In the genomic region with DNA sequence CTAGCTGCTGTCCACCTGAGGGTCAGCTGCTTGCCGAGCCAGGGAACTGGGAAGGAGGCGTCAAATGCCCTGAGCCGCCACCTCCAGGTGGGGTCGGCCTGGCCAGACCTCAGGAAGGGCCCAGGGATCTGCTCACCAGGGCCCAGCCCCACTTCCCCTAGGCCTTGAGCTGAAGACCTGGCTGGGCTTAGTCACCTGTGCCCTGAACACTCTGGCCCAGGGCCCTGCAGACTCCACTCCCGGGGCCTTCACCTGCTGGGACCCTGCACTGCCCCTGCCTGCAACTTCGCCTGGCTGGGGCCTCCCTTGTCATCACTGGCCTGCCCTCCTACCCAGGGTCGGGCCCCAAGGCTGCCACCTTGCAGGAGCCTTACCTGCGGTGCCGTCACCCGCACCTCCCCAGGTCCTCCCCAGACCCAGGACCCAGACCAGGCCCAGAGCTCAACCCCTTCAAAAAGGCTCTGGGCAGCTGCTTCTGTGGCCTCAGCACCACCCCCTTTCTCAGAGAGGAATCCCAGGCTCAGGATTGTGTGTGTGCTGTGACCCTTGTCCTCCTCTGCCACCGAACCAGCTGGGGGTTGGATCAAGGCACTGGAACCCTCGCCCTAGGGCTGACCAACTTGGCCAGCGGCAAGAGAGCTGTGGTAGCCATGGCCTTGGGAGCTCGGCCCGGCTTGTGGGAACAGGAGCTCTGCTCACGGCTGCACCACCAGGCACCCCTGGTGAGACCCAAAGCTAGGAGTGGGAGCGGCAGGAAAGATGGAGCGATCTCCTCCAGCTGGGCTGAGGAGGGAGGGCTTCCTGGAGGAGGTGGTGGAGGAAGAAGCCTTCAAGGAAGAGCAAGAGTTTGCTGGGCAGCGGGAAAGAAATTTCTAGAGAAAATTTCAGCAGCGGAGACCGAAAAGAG, we compare ENCODE assay signal across 8 cellular contexts. TPM values are rescaled to one million over a fixed set of nuclear protein-coding genes. Genes with fewer than 3 reads are reported as not detected.
A peak's percentile ranks its signal among the peaks of the same experiment; 100 is the strongest.
DNase-seq lines count a peak whose midpoint lies in the region; ATAC-seq, FAIRE-seq and TF ChIP-seq lines count a peak whose summit lies in the region.

No MANE protein-coding gene starts in this region.

- DNase-seq in activated naive CD4-positive, alpha-beta T cell (lab: John Stamatoyannopoulos, UW) = no peak
- DNase-seq in GM12878 (ENCODE audit: low read depth, low spot score) = no peak
- DNase-seq in mesenchymal stem cell = peak; percentile 23
- DNase-seq in uterus = no peak
- no peak for DNase-seq in EL
- no peak for DNase-seq in NCI-H2227 (lab: John Stamatoyannopoulos, UW; ENCODE audit: unreplicated experiment)
- no peak for DNase-seq in activated effector memory CD4-positive, alpha-beta T cell treated with anti-CD3 and anti-CD28 coated beads, Interleukin-2, amount 50 U/mL, for 16 hours

- no peak for ATAC-seq in GM12878

- peaks cover 14% of the 10 kb centered on the region for H3K4me1 ChIP-seq in GM12878 (ENCODE audit: control insufficient read depth, insufficient read depth, low read length)
- H3K4me1 ChIP-seq in mesenchymal stem cell (ENCODE audit: control insufficient read depth, insufficient read depth, low read depth, low read length) = peaks cover 36% of the 10 kb centered on the region
- peaks cover 0 to 17% of the 10 kb centered on the region in 2 donors for H3K4me1 ChIP-seq in uterus

- H3K18ac ChIP-seq in mesenchymal stem cell (ENCODE audit: low read depth in 1 of 2, low read length in 2 of 2) = peak overlapping the region; percentile 84 to 86

- no peak overlapping the region for H2BK12ac ChIP-seq in mesenchymal stem cell (ENCODE audit: low read length in 2 of 2)

- CTCF ChIA-PET in GM12878 (lab: Yijun Ruan, JAX) = interaction anchor here (0.6 to 1.7 kb wide), 7 partner anchors 11 to 196 kb away, joined by 3 to 7 read pairs (median 3); partner anchors contain the start of genes TOR4A and TUBB4B

- peak overlapping the region; percentile 35 for H4K8ac ChIP-seq in mesenchymal stem cell (ENCODE audit: low read length)

- peak overlapping the region; percentile 88 for H3K4me3 Mint-ChIP-seq in activated naive CD4-positive, alpha-beta T cell treated with anti-CD3 and anti-CD28 coated beads, Interleukin-2, amount 50 U/mL, for 24 hours

- H3K27me3 Mint-ChIP-seq in activated naive CD4-positive, alpha-beta T cell treated with anti-CD3 and anti-CD28 coated beads, Interleukin-2, amount 50 U/mL, for 24 hours = no peaks in the 10 kb centered on the region

- 70% methylated on average over 21 of the region's 21 CpGs for WGBS in GM12878 (ENCODE audit: insufficient coverage, insufficient replicate concordance, low lambda C conversion rate, missing lambda C conversion rate)
- WGBS in mesenchymal stem cell = 69% methylated on average over 21 of the region's 21 CpGs

- TF ChIP-seq EP300 in GM12878 (IDR thresholded peaks at IDR 0.05; ENCODE audit: borderline replicate concordance in 1 of 2, control insufficient read depth in 1 of 2, low read depth in 2 of 2, low read length in 2 of 2) = no peak

- no peak overlapping the region for H2AK5ac ChIP-seq in mesenchymal stem cell (ENCODE audit: low read length, severe bottlenecking)

- peaks cover 14% of the 10 kb centered on the region for H3K4me1 Mint-ChIP-seq in activated naive CD4-positive, alpha-beta T cell treated with anti-CD3 and anti-CD28 coated beads, Interleukin-2, amount 50 U/mL, for 24 hours

- TF ChIP-seq POLR2A in GM12878 (IDR thresholded peaks at IDR 0.05; ENCODE audit: low read depth, low read length) (no peak), uterus (IDR thresholded peaks at IDR 0.05) (no peak)

- H3K14ac ChIP-seq in mesenchymal stem cell (ENCODE audit: low read length in 2 of 2) = no peak overlapping the region

- peak overlapping the region; percentile 93 for H3K4me3 ChIP-seq in GM12878
- H3K4me3 ChIP-seq in mesenchymal stem cell (ENCODE audit: insufficient read depth in 1 of 2, low read depth in 1 of 2, low read length in 2 of 2) = peak overlapping the region; percentile 88 to 93
- peak overlapping the region; percentile 81 to 97 for H3K4me3 ChIP-seq in uterus

- H3K36me3 ChIP-seq in GM12878 (ENCODE audit: control insufficient read depth in 2 of 2, insufficient read depth in 2 of 2, low read length in 1 of 2) = peaks cover 2 to 5% of the 10 kb centered on the region in 2 experiments; a peak in 3 of 4 replicates
- H3K36me3 ChIP-seq in mesenchymal stem cell (ENCODE audit: control insufficient read depth in 1 of 2, insufficient read depth in 2 of 2, low read depth in 1 of 2, low read length in 2 of 2) = peaks cover 8 to 26% of the 10 kb centered on the region in 2 experiments
- H3K36me3 ChIP-seq in uterus = no peaks in the 10 kb centered on the region

- H3K4ac ChIP-seq in mesenchymal stem cell (ENCODE audit: low read depth in 1 of 2, low read length in 2 of 2) = peak overlapping the region; percentile 54 to 93

- H3K27ac Mint-ChIP-seq in activated naive CD4-positive, alpha-beta T cell treated with anti-CD3 and anti-CD28 coated beads, Interleukin-2, amount 50 U/mL, for 24 hours = peak overlapping the region; percentile 72

- H3K36me3 Mint-ChIP-seq in activated naive CD4-positive, alpha-beta T cell treated with anti-CD3 and anti-CD28 coated beads, Interleukin-2, amount 50 U/mL, for 24 hours = no peaks in the 10 kb centered on the region

- H3K27ac ChIP-seq in GM12878 (ENCODE audit: control insufficient read depth, insufficient read depth) (no peak overlapping the region), mesenchymal stem cell (ENCODE audit: low read length, poor library complexity, severe bottlenecking) (no peak overlapping the region), uterus (peak overlapping the region in 1 of 2 donors; percentile 71)

- H3K9me3 Mint-ChIP-seq in activated naive CD4-positive, alpha-beta T cell treated with anti-CD3 and anti-CD28 coated beads, Interleukin-2, amount 50 U/mL, for 24 hours = no peaks in the 10 kb centered on the region

- in situ Hi-C loops in GM12878 (cut with MboI) = no loop called here

- H3K79me1 ChIP-seq in mesenchymal stem cell (replicated peaks; ENCODE audit: low read length, poor library complexity, severe bottlenecking) = peaks cover 11% of the 10 kb centered on the region

- H2BK5ac ChIP-seq in mesenchymal stem cell (ENCODE audit: low read depth, low read length, poor library complexity, severe bottlenecking) = no peak overlapping the region

- peaks cover 18% of the 10 kb centered on the region for H3K79me2 ChIP-seq in GM12878 (ENCODE audit: control insufficient read depth, insufficient read depth, low read length)

- RAD21 ChIA-PET in GM12878 (lab: Charles Lee; ENCODE audit: unreplicated experiment) = interaction anchor here (0.5 to 2.2 kb wide), 7 partner anchors 12 to 164 kb away, joined by 3 to 13 read pairs (median 3); partner anchors contain the start of genes TOR4A and TUBB4B

- intact Hi-C loops in GM12878 (cut with micrococcal nuclease; ENCODE audit: unreplicated experiment) = no loop called here
- intact Hi-C loops in uterus (cut with DNase I; ENCODE audit: low total_unique reads) = no loop called here

- H2BK120ac ChIP-seq in mesenchymal stem cell (ENCODE audit: low read depth, low read length) = peak overlapping the region; percentile 56

- BruUV-seq in GM12878 (replicated peaks; lab: Mats Ljungman, UMichigan) = no TSS peak

- no peak overlapping the region for H2AFZ ChIP-seq in GM12878 (ENCODE audit: control insufficient read depth, low read depth, low read length)
- H2AFZ ChIP-seq in mesenchymal stem cell (ENCODE audit: low read depth, low read length) = no peak overlapping the region

- H3K9me3 ChIP-seq in GM12878 (replicated peaks; ENCODE audit: control insufficient read depth, insufficient read depth, low read length) = no peaks in the 10 kb centered on the region
- H3K9me3 ChIP-seq in mesenchymal stem cell (ENCODE audit: control insufficient read depth, low read length) = no peaks in the 10 kb centered on the region
- no peaks in the 10 kb centered on the region for H3K9me3 ChIP-seq in uterus

- H3K27me3 ChIP-seq in GM12878 (replicated peaks in 1 of 2; ENCODE audit: control insufficient read depth in 2 of 2, insufficient read depth in 2 of 2, low read length in 1 of 2) (no peaks in the 10 kb centered on the region), mesenchymal stem cell (ENCODE audit: control insufficient read depth in 1 of 2, insufficient read depth in 1 of 2, low read length in 2 of 2) (peaks cover 0 to 5% of the 10 kb centered on the region in 2 experiments), uterus (no peaks in the 10 kb centered on the region)

- POLR2A ChIA-PET in GM12878 (lab: Charles Lee) = interaction anchor here (0.8 to 6.2 kb wide), 6 partner anchors 13 to 167 kb away, joined by 3 to 112 read pairs (median 4); partner anchors contain the start of genes MAN1B1 and TUBB4B

- no peak overlapping the region for H4K91ac ChIP-seq in mesenchymal stem cell (ENCODE audit: low read length)

- FAIRE-seq in GM12878 (lab: Jason Lieb, UNC) = no peak

- peak overlapping the region; percentile 99 for H3K4me2 ChIP-seq in GM12878 (ENCODE audit: control insufficient read depth, insufficient read depth)
- peak overlapping the region; percentile 92 for H3K4me2 ChIP-seq in mesenchymal stem cell (ENCODE audit: low read length, poor library complexity, severe bottlenecking)

- H3K23ac ChIP-seq in mesenchymal stem cell (ENCODE audit: low read length in 2 of 2) = peak overlapping the region in 1 of 2 experiments; percentile 75

- no peaks in the 10 kb centered on the region for H4K20me1 ChIP-seq in GM12878 (ENCODE audit: control insufficient read depth, insufficient read depth)

- SMC1A ChIA-PET in GM12878 (lab: Charles Lee; ENCODE audit: uncharacterized antibody, unreplicated experiment) = interaction anchor here (0.9 kb wide), 1 partner anchor 13 kb away, joined by 4 read pairs; the partner anchor contains the start of gene TUBB4B

- H3K9ac ChIP-seq in GM12878 (ENCODE audit: control insufficient read depth, insufficient read depth, low read length) (no peak overlapping the region; the same call in 1 of the 2 replicates), mesenchymal stem cell (ENCODE audit: low read length) (peak overlapping the region; percentile 88)

- no peak overlapping the region for H2BK15ac ChIP-seq in mesenchymal stem cell (ENCODE audit: low read depth, poor library complexity, severe bottlenecking)

- TF ChIP-seq RAD21 in GM12878 (IDR thresholded peaks at IDR 0.05; ENCODE audit: insufficient read depth, low read depth, low read length) = no peak

- TF ChIP-seq CTCF in GM12878 (IDR thresholded peaks at IDR 0.05 in 2 of 3, conservative IDR thresholded peaks at IDR 0.05 in 1 of 3; ENCODE audit: control insufficient read depth in 2 of 3, extremely low read depth in 1 of 3, insufficient read depth in 1 of 3, low read depth in 3 of 3, low read length in 3 of 3) = no peak
- no peak for TF ChIP-seq CTCF in uterus (IDR thresholded peaks at IDR 0.05)

RNA-seq across cellular contexts. Expression of gene NELFB, which starts 1.2 kb away (rescaled TPM):
- total RNA-seq in GM12878 (2013; cell fraction: nucleolus; rRNA removed) = 13.6 and 13.9 TPM in 2 replicates
- 34.0 and 39.3 TPM in 2 replicates for total RNA-seq in GM12878 (2014; rRNA removed)
- total RNA-seq in GM12878 (2014; rRNA removed; fragmentation: Illumina TruSeq; extraction: Trizol) = 14.6 and 16.1 TPM in 2 replicates
- 61.2 and 63.4 TPM in 2 replicates for total RNA-seq in GM12878 (2021)
- polyA plus RNA-seq in GM12878 (2011; ENCODE audit: low read depth) = 12.6 TPM
- 11.9 and 22.6 TPM in 2 replicates for polyA plus RNA-seq in GM12878 (2011; rRNA removed)
- 44.0 and 53.0 TPM in 2 replicates for polyA plus RNA-seq in GM12878 (2011; cell fraction: cytosol; rRNA removed)
- 52.1 and 64.2 TPM in 2 replicates for polyA plus RNA-seq in GM12878 (2011; cell fraction: nucleus; rRNA removed)
- 32.6 and 37.0 TPM in 2 replicates for polyA plus RNA-seq in GM12878 (2012)
- 5.0 and 18.2 TPM in 2 replicates for polyA plus RNA-seq in GM12878 (2014; fragmentation: Illumina TruSeq; extraction: Trizol)
- polyA plus RNA-seq in GM12878 (2014; fragmentation: Nextera tagmentation; extraction: Ambion mirVana) = under 1 TPM; 0.19 to 0.68 TPM
- polyA plus RNA-seq in GM12878 (2014; rRNA removed) = 41.1 and 45.3 TPM in 2 replicates
- polyA plus RNA-seq in GM12878 (2016; fragmentation: Nextera tagmentation; extraction: Ambion mirVana) = 10 to 100 TPM; 40.3 to 42.4 TPM
- polyA minus RNA-seq in GM12878 (2011; rRNA and poly(A)+ RNA removed) = 21.6 and 47.4 TPM in 2 replicates
- polyA minus RNA-seq in GM12878 (2011; cell fraction: cytosol; rRNA and poly(A)+ RNA removed) = 18.4 and 20.5 TPM in 2 replicates
- polyA minus RNA-seq in GM12878 (2011; cell fraction: nucleus; rRNA and poly(A)+ RNA removed) = 7.5 and 13.3 TPM in 2 replicates
- 30.5 TPM for polyA plus RNA-seq in mesenchymal stem cell (2013, experiment 1 of 2)
- polyA plus RNA-seq in mesenchymal stem cell (2013, experiment 2 of 2) = 30.5 TPM
- total RNA-seq in uterus = 10 to 100 TPM; 17.1 to 46.5 (median 43.2) TPM

RNA-seq across cellular contexts. Expression of gene STPG3, which starts 2.9 kb away (rescaled TPM):
- total RNA-seq in GM12878 (2013; cell fraction: nucleolus; rRNA removed) = not detected in 2 replicates
- total RNA-seq in GM12878 (2014; rRNA removed) = not detected in 2 replicates
- not detected in 2 replicates for total RNA-seq in GM12878 (2014; rRNA removed; fragmentation: Illumina TruSeq; extraction: Trizol)
- total RNA-seq in GM12878 (2021) = not detected in 2 replicates
- polyA plus RNA-seq in GM12878 (2011; ENCODE audit: low read depth) = not detected
- not detected in 2 replicates for polyA plus RNA-seq in GM12878 (2011; rRNA removed)
- polyA plus RNA-seq in GM12878 (2011; cell fraction: cytosol; rRNA removed) = not detected in 2 replicates
- polyA plus RNA-seq in GM12878 (2011; cell fraction: nucleus; rRNA removed) = 0.12 TPM in 1 of 2 replicates, not detected in the other
- 0.28 and 0.80 TPM in 2 replicates for polyA plus RNA-seq in GM12878 (2012)
- polyA plus RNA-seq in GM12878 (2014; fragmentation: Illumina TruSeq; extraction: Trizol) = not detected in 2 replicates
- polyA plus RNA-seq in GM12878 (2014; fragmentation: Nextera tagmentation; extraction: Ambion mirVana) = not detected
- polyA plus RNA-seq in GM12878 (2014; rRNA removed) = not detected in 2 replicates
- not detected for polyA plus RNA-seq in GM12878 (2016; fragmentation: Nextera tagmentation; extraction: Ambion mirVana)
- polyA minus RNA-seq in GM12878 (2011; rRNA and poly(A)+ RNA removed) = not detected in 2 replicates
- polyA minus RNA-seq in GM12878 (2011; cell fraction: cytosol; rRNA and poly(A)+ RNA removed) = not detected in 2 replicates
- polyA minus RNA-seq in GM12878 (2011; cell fraction: nucleus; rRNA and poly(A)+ RNA removed) = not detected in 2 replicates
- polyA plus RNA-seq in mesenchymal stem cell (2013, experiment 1 of 2) = not detected
- polyA plus RNA-seq in mesenchymal stem cell (2013, experiment 2 of 2) = not detected
- not detected for total RNA-seq in uterus

RNA-seq across cellular contexts. Expression of gene TUBB4B, which starts 12.9 kb away (rescaled TPM):
- total RNA-seq in GM12878 (2013; cell fraction: nucleolus; rRNA removed) = 45.3 and 50.1 TPM in 2 replicates
- total RNA-seq in GM12878 (2014; rRNA removed) (203 and 255 TPM in 2 replicates), GM12878 (2014; rRNA removed; fragmentation: Illumina TruSeq; extraction: Trizol) (168 and 187 TPM in 2 replicates), GM12878 (2021) (348 and 365 TPM in 2 replicates), uterus (100 to 1,000 TPM in 3 of 4 donors, 10 to 100 TPM in 1; 91.5 to 174 (median 139) TPM)
- polyA plus RNA-seq in GM12878 (2011; ENCODE audit: low read depth) = 59.8 TPM
- polyA plus RNA-seq in GM12878 (2011; rRNA removed) (65.9 and 204 TPM in 2 replicates), GM12878 (2014; fragmentation: Illumina TruSeq; extraction: Trizol) (122 and 254 TPM in 2 replicates), GM12878 (2014; fragmentation: Nextera tagmentation; extraction: Ambion mirVana) (10 to 100 TPM; 23.0 to 63.2 TPM), GM12878 (2014; rRNA removed) (403 and 485 TPM in 2 replicates), GM12878 (2016; fragmentation: Nextera tagmentation; extraction: Ambion mirVana) (100 to 1,000 TPM; 521 to 532 TPM)
- polyA plus RNA-seq in GM12878 (2011; cell fraction: cytosol; rRNA removed) = 277 and 441 TPM in 2 replicates
- 263 and 420 TPM in 2 replicates for polyA plus RNA-seq in GM12878 (2011; cell fraction: nucleus; rRNA removed)
- polyA plus RNA-seq in GM12878 (2012) = 147 and 170 TPM in 2 replicates
- 156 and 212 TPM in 2 replicates for polyA minus RNA-seq in GM12878 (2011; rRNA and poly(A)+ RNA removed)
- 91.5 and 119 TPM in 2 replicates for polyA minus RNA-seq in GM12878 (2011; cell fraction: cytosol; rRNA and poly(A)+ RNA removed)
- 95.1 and 128 TPM in 2 replicates for polyA minus RNA-seq in GM12878 (2011; cell fraction: nucleus; rRNA and poly(A)+ RNA removed)
- 181 TPM for polyA plus RNA-seq in mesenchymal stem cell (2013, experiment 1 of 2)
- polyA plus RNA-seq in mesenchymal stem cell (2013, experiment 2 of 2) = 181 TPM

RNA-seq across cellular contexts. Expression of gene SLC34A3, which starts 23.3 kb away (rescaled TPM):
- not detected in 2 replicates for total RNA-seq in GM12878 (2013; cell fraction: nucleolus; rRNA removed)
- total RNA-seq in GM12878 (2014; rRNA removed) (not detected in 2 replicates), GM12878 (2014; rRNA removed; fragmentation: Illumina TruSeq; extraction: Trizol) (not detected in 2 replicates), GM12878 (2021) (not detected in 2 replicates), uterus (under 1 TPM in 1 of 4 donors, not detected in 3; 0.48 TPM)
- not detected for polyA plus RNA-seq in GM12878 (2011; ENCODE audit: low read depth)
- polyA plus RNA-seq in GM12878 (2011; rRNA removed) (not detected in 2 replicates), GM12878 (2014; fragmentation: Illumina TruSeq; extraction: Trizol) (not detected in 2 replicates), GM12878 (2014; fragmentation: Nextera tagmentation; extraction: Ambion mirVana) (not detected), GM12878 (2014; rRNA removed) (not detected in 2 replicates), GM12878 (2016; fragmentation: Nextera tagmentation; extraction: Ambion mirVana) (not detected)
- not detected in 2 replicates for polyA plus RNA-seq in GM12878 (2011; cell fraction: cytosol; rRNA removed)
- polyA plus RNA-seq in GM12878 (2011; cell fraction: nucleus; rRNA removed) = 0.09 TPM in 2 replicates
- polyA plus RNA-seq in GM12878 (2012) = not detected in 2 replicates
- not detected in 2 replicates for polyA minus RNA-seq in GM12878 (2011; rRNA and poly(A)+ RNA removed)
- polyA minus RNA-seq in GM12878 (2011; cell fraction: cytosol; rRNA and poly(A)+ RNA removed) = not detected in 2 replicates
- polyA minus RNA-seq in GM12878 (2011; cell fraction: nucleus; rRNA and poly(A)+ RNA removed) = not detected in 2 replicates
- not detected for polyA plus RNA-seq in mesenchymal stem cell (2013, experiment 1 of 2)
- not detected for polyA plus RNA-seq in mesenchymal stem cell (2013, experiment 2 of 2)

RNA-seq across cellular contexts. Expression of gene TOR4A, which starts 23.6 kb away (rescaled TPM):
- total RNA-seq in GM12878 (2013; cell fraction: nucleolus; rRNA removed) = 22.6 and 29.1 TPM in 2 replicates
- total RNA-seq in GM12878 (2014; rRNA removed) (13.8 and 14.6 TPM in 2 replicates), GM12878 (2014; rRNA removed; fragmentation: Illumina TruSeq; extraction: Trizol) (3.9 TPM in 2 replicates), GM12878 (2021) (19.6 and 19.9 TPM in 2 replicates), uterus (10 to 100 TPM in 3 of 4 donors, 1 to 10 TPM in 1; 2.6 to 12.7 (median 11.5) TPM)
- 1.8 TPM for polyA plus RNA-seq in GM12878 (2011; ENCODE audit: low read depth)
- polyA plus RNA-seq in GM12878 (2011; rRNA removed) (2.2 and 4.6 TPM in 2 replicates), GM12878 (2014; fragmentation: Illumina TruSeq; extraction: Trizol) (1.3 and 3.0 TPM in 2 replicates), GM12878 (2014; fragmentation: Nextera tagmentation; extraction: Ambion mirVana) (1 to 10 TPM; 2.2 to 3.4 TPM), GM12878 (2014; rRNA removed) (14.6 and 16.0 TPM in 2 replicates), GM12878 (2016; fragmentation: Nextera tagmentation; extraction: Ambion mirVana) (1 to 10 TPM; 2.0 to 3.0 TPM)
- 8.0 and 11.9 TPM in 2 replicates for polyA plus RNA-seq in GM12878 (2011; cell fraction: cytosol; rRNA removed)
- polyA plus RNA-seq in GM12878 (2011; cell fraction: nucleus; rRNA removed) = 16.8 and 21.7 TPM in 2 replicates
- polyA plus RNA-seq in GM12878 (2012) = 8.2 and 9.1 TPM in 2 replicates
- 2.2 and 6.7 TPM in 2 replicates for polyA minus RNA-seq in GM12878 (2011; rRNA and poly(A)+ RNA removed)
- 6.8 and 7.1 TPM in 2 replicates for polyA minus RNA-seq in GM12878 (2011; cell fraction: cytosol; rRNA and poly(A)+ RNA removed)
- polyA minus RNA-seq in GM12878 (2011; cell fraction: nucleus; rRNA and poly(A)+ RNA removed) = 8.2 and 14.4 TPM in 2 replicates
- 30.3 TPM for polyA plus RNA-seq in mesenchymal stem cell (2013, experiment 1 of 2)
- polyA plus RNA-seq in mesenchymal stem cell (2013, experiment 2 of 2) = 30.0 TPM
